ENCODE assay signal across 32 cellular contexts in the genomic region with DNA sequence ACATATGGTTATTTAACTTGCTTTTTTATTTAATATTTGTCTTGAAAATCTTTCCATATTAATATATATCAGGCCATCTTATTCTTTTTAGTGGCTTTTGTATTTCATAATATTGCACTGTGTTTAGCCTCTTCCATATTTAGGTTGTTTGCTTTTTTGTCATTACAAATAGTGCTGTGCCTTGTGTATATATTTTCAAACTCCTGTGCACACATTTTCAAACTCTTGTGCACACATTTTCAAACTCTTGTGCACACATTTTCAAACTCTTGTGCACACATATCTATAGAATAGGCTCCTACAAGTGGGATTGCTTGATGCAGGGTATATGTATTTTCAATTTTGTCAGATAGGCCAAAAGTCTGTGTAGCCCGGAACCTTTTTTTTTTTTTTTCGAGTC.
"Had no signal": no experiment of that assay in that cellular context is flagged by ENCODE, and none has a peak within 500 bp of the region (broad histone marks: within the 10 kb centered on the region; RNA-seq: fewer than 3 reads in every experiment).

No MANE protein-coding gene starts in this region.

- H3K4me1 ChIP-seq: ascending aorta had no signal

- H3K36me3 ChIP-seq: ascending aorta, cardiac muscle cell had no signal

- FAIRE-seq: bronchial epithelial cell, TTC549 had no signal

- H3K9me3 ChIP-seq: ascending aorta had no signal

- H3K27ac ChIP-seq: ascending aorta, cardiac muscle cell, VCaP had no signal

- ATAC-seq: activated CD8-positive, alpha-beta T cell treated with anti-CD3 and anti-CD28 coated beads for 36 hours; activated naive CD4-positive, alpha-beta T cell treated with anti-CD3 and anti-CD28 coated beads, Interleukin-2, amount 50 U/mL, for 72 hours; activated T-cell treated with anti-CD3 and anti-CD28 coated beads, Interleukin-2, amount 50 U/mL, for 4 hours; activated T-cell treated with anti-CD3 and anti-CD28 coated beads, Interleukin-2, amount 50 U/mL, for 72 hours; activated T-helper 17 cell treated with anti-CD3 and anti-CD28 coated beads, Interleukin-2, amount 50 U/mL, for 72 hours had no signal

- H3K4me3 ChIP-seq: ascending aorta, cardiac muscle cell had no signal

- DNase-seq: activated B cell treated with CpG ODN at 0.5 μM for 24 hours; activated CD4-positive, alpha-beta memory T cell treated with anti-CD3 and anti-CD28 coated beads for 36 hours; activated CD4-positive, alpha-beta T cell treated with anti-CD3 and anti-CD28 coated beads for 4 hours; activated CD4-positive, alpha-beta T cell treated with anti-CD3 and anti-CD28 coated beads, Interleukin-2, amount 10 ng/mL, durations not matched to agents 24 days and 14 days; activated CD4-positive, alpha-beta T cell treated with anti-CD3 and anti-CD28 coated beads, Interleukin-2, amount 50 U/mL, for 1 hour; activated CD4-positive, alpha-beta T cell treated with anti-CD3 and anti-CD28 coated beads, Interleukin-2, amount 50 U/mL, for 4 hours; activated CD4-positive, CD25-positive, alpha-beta regulatory T cell treated with anti-CD3 and anti-CD28 coated beads, Interleukin-2, amount 50 U/mL, for 72 hours; activated CD8-positive, alpha-beta memory T cell treated with anti-CD3 and anti-CD28 coated beads, Interleukin-2, amount 50 U/mL, for 4 hours; activated CD8-positive, alpha-beta T cell treated with anti-CD3 and anti-CD28 coated beads for 36 hours; activated effector memory CD4-positive, alpha-beta T cell treated with anti-CD3 and anti-CD28 coated beads, Interleukin-2, amount 50 U/mL, for 16 hours; activated gamma-delta T cell treated with Interleukin-2 at 50 U/mL for 16 hours; activated naive CD4-positive, alpha-beta T cell; activated naive CD4-positive, alpha-beta T cell treated with anti-CD3 and anti-CD28 coated beads for 36 hours; activated naive CD4-positive, alpha-beta T cell treated with anti-CD3 and anti-CD28 coated beads, Interleukin-2, amount 50 U/mL, for 16 hours; activated naive CD8-positive, alpha-beta T cell treated with anti-CD3 and anti-CD28 coated beads for 36 hours; activated T-cell treated with anti-CD3 and anti-CD28 coated beads for 4 hours; activated T-cell treated with anti-CD3 and anti-CD28 coated beads, Interleukin-2, amount 50 U/mL, for 1 hour; activated T-cell treated with anti-CD3 and anti-CD28 coated beads, Interleukin-2, amount 50 U/mL, for 4 hours; activated T-cell treated with anti-CD3 and anti-CD28 coated beads, Interleukin-2, amount 50 U/mL, for 72 hours; amygdala; anterior cingulate cortex; caudate nucleus; cerebellar nuclear complex; T-helper 2 cell; T-helper 9 cell had no signal

- H3K27me3 ChIP-seq: ascending aorta, cardiac muscle cell had no signal
